Comparison of ENCODE assay signal across 24 cellular contexts in genomic region chr9:137184881-137185660, GRCh38. TPM values are rescaled to one million over a fixed set of nuclear protein-coding genes. Genes with fewer than 3 reads are reported as not detected.
DNase-seq lines count a peak whose midpoint lies in the region; ATAC-seq, FAIRE-seq and TF ChIP-seq lines count a peak whose summit lies in the region.
"Had no signal": no experiment of that assay in that cellular context is flagged by ENCODE, and none has a peak within 500 bp of the region (broad histone marks: within the 10 kb centered on the region; RNA-seq: fewer than 3 reads in every experiment).

No MANE protein-coding gene starts in this region.

- peaks cover 77% of the 10 kb centered on the region for H3K36me3 ChIP-seq in DND-41 (ENCODE audit: insufficient read depth, low read length)
- peaks cover 21% of the 10 kb centered on the region; the same call in 1 of the 2 replicates for H3K36me3 ChIP-seq in Loucy (ENCODE audit: insufficient read depth, low read length)
- H3K36me3 ChIP-seq in H1 (ENCODE audit: control insufficient read depth in 2 of 4, insufficient read depth in 4 of 4, low read length in 3 of 4): peaks cover 3 to 37% (median 12%) of the 10 kb centered on the region in 4 experiments; a peak in 7 of 8 replicates

- H3K23ac ChIP-seq in H1 (ENCODE audit: insufficient read length): no peak overlapping the region

- no peaks in the 10 kb centered on the region for H3K27me3 Mint-ChIP-seq in neural crest cell (ENCODE audit: low read depth)
- no peaks in the 10 kb centered on the region for H3K27me3 Mint-ChIP-seq in Calu3 (ENCODE audit: unreplicated experiment)
- H3K27me3 Mint-ChIP-seq: CD4-positive, alpha-beta memory T cell had no signal

- H3K4ac ChIP-seq in H1 (replicated peaks; ENCODE audit: insufficient read length, low read depth, low read length): no peak overlapping the region

- H3K27ac ChIP-seq in DND-41 (ENCODE audit: low read length) (no peak overlapping the region), H1 (ENCODE audit: low read depth, low read length) (no peak overlapping the region)

- H2AK5ac ChIP-seq in H1 (ENCODE audit: low read depth, low read length): no peak overlapping the region

- H3K79me2 ChIP-seq in DND-41 (ENCODE audit: insufficient read depth, low read length) (peaks cover 47% of the 10 kb centered on the region), Loucy (ENCODE audit: insufficient read depth, low read length) (peaks cover 41% of the 10 kb centered on the region), H1 (ENCODE audit: control insufficient read depth in 1 of 2, insufficient read depth in 2 of 2, low read length in 2 of 2) (peaks cover 0 to 29% of the 10 kb centered on the region in 2 experiments; a peak in 2 of 4 replicates)

- H3K56ac ChIP-seq in H1 (replicated peaks; ENCODE audit: insufficient read length, low read depth, low read length): no peak overlapping the region

- H3K4me3 Mint-ChIP-seq in neural crest cell: peak overlapping the region; percentile 27
- no peak overlapping the region for H3K4me3 Mint-ChIP-seq in Calu3 (ENCODE audit: low read depth, unreplicated experiment)

- H3K4me1 ChIP-seq in DND-41 (ENCODE audit: insufficient read depth, low read length) (peaks cover 35% of the 10 kb centered on the region), Loucy (ENCODE audit: insufficient read depth, low read length, poor library complexity, severe bottlenecking) (peaks cover 16% of the 10 kb centered on the region), H1 (replicated peaks in 1 of 4; ENCODE audit: control insufficient read depth in 3 of 4, insufficient read depth in 4 of 4, low read length in 3 of 4) (peaks cover 0 to 17% (median 6%) of the 10 kb centered on the region in 4 experiments; a peak in 5 of 7 replicates)

- POLR2A ChIA-PET in H1 (lab: Charles Lee; ENCODE audit: partially characterized antibody): interaction anchor here (0.6 to 1.5 kb wide), 3 partner anchors 9 to 225 kb away, joined by 3 to 4 read pairs (median 3); partner anchors contain the start of gene TPRN

- no peaks in the 10 kb centered on the region for H3K9me3 ChIP-seq in DND-41 (ENCODE audit: insufficient read depth, low read length, severe bottlenecking)
- no peaks in the 10 kb centered on the region for H3K9me3 ChIP-seq in Loucy (ENCODE audit: insufficient read depth, low read depth, low read length)
- no peaks in the 10 kb centered on the region for H3K9me3 ChIP-seq in H1 (ENCODE audit: insufficient read depth in 2 of 2, low read depth in 1 of 2, low read length in 1 of 2)

- TF ChIP-seq EP300 in H1 (IDR thresholded peaks at IDR 0.05; ENCODE audit: borderline replicate concordance in 1 of 2, low read depth in 2 of 2, low read length in 2 of 2): no peak

- H3K4me3 ChIP-seq in DND-41 (ENCODE audit: low read depth in 1 of 2, low read length in 2 of 2) (no peak overlapping the region), Loucy (ENCODE audit: low read length, poor library complexity, severe bottlenecking) (no peak overlapping the region), H1 (ENCODE audit: extremely low read depth in 1 of 4, insufficient read depth in 2 of 4, low read depth in 3 of 4, low read length in 4 of 4) (no peak overlapping the region)

- H3F3A ChIP-seq in Loucy (ENCODE audit: low read depth): peaks cover 8% of the 10 kb centered on the region; the same call in 1 of the 2 replicates

- peak overlapping the region; percentile 68; the same call in 1 of the 2 replicates for H4K8ac ChIP-seq in H1 (ENCODE audit: extremely low read depth, insufficient read depth, low read length)

- no peak overlapping the region for H4K5ac ChIP-seq in H1 (ENCODE audit: insufficient read length, low read depth, low read length)

- TF ChIP-seq CTCF in DND-41 (IDR thresholded peaks at IDR 0.05; ENCODE audit: borderline replicate concordance, extremely low read depth, low read length, poor library complexity, severe bottlenecking) (no peak), Loucy (conservative IDR thresholded peaks at IDR 0.05; ENCODE audit: low read length) (no peak), H1 (IDR thresholded peaks at IDR 0.05; ENCODE audit: control extremely low read depth in 1 of 3, insufficient read depth in 1 of 3, low read depth in 1 of 3, low read length in 3 of 3) (no peak), neural crest cell (conservative IDR thresholded peaks at IDR 0.05) (no peak), Calu3 (IDR thresholded peaks at IDR 0.05; ENCODE audit: unreplicated experiment) (no peak)

- H3K27ac Mint-ChIP-seq in neural crest cell (ENCODE audit: unreplicated experiment) (no peak overlapping the region), Calu3 (ENCODE audit: unreplicated experiment) (no peak overlapping the region)

- H3K9me3 Mint-ChIP-seq in neural crest cell (no peaks in the 10 kb centered on the region), Calu3 (ENCODE audit: low read depth, unreplicated experiment) (no peaks in the 10 kb centered on the region)

- no peak for FAIRE-seq in H1 (lab: Jason Lieb, UNC)
- no peak for FAIRE-seq in urothelium cell line (lab: Jason Lieb, UNC)
- FAIRE-seq: D721Med, GM12891, GM18507 had no signal

- H3K18ac ChIP-seq in H1 (ENCODE audit: extremely low read depth, low read length): no peak overlapping the region

- no peak overlapping the region for H2BK5ac ChIP-seq in H1 (ENCODE audit: low read depth, low read length)

- TF ChIP-seq RAD21 in H1 (IDR thresholded peaks at IDR 0.05 in 1 of 2, conservative IDR thresholded peaks at IDR 0.05 in 1 of 2; ENCODE audit: low read depth in 2 of 2, low read length in 2 of 2): no peak

- H3K4me2 ChIP-seq in DND-41 (ENCODE audit: insufficient read depth, low read length) (peak overlapping the region; percentile 22; the same call in 1 of the 2 replicates), Loucy (ENCODE audit: low read depth, low read length, poor library complexity, severe bottlenecking) (peak overlapping the region; percentile 91), H1 (ENCODE audit: insufficient read depth in 1 of 2, low read depth in 2 of 2, low read length in 2 of 2) (no peak overlapping the region)

- CTCF ChIA-PET in H1 (lab: Charles Lee; ENCODE audit: partially characterized antibody) (interaction anchor here (5.4 kb wide), 1 partner anchor 9 kb away, joined by 47 read pairs; no protein-coding TSS in a partner anchor), Calu3 (lab: Charles Lee) (no interaction called here)

- no peak overlapping the region for H4K91ac ChIP-seq in H1 (replicated peaks; ENCODE audit: insufficient read length, low read length)

- no peaks in the 10 kb centered on the region for H3K27me3 ChIP-seq in DND-41 (ENCODE audit: insufficient read depth, low read length, poor library complexity)
- no peaks in the 10 kb centered on the region for H3K27me3 ChIP-seq in Loucy (ENCODE audit: insufficient read depth, low read length, poor library complexity, severe bottlenecking)
- no peaks in the 10 kb centered on the region; a peak in 1 of 7 replicates for H3K27me3 ChIP-seq in H1 (replicated peaks in 1 of 4; ENCODE audit: control insufficient read depth in 3 of 4, extremely low read depth in 1 of 4, insufficient read depth in 3 of 4, low read length in 3 of 4)

- H2AFZ ChIP-seq in DND-41 (ENCODE audit: low read depth, low read length) (no peak overlapping the region), Loucy (ENCODE audit: low read length) (no peak overlapping the region), H1 (ENCODE audit: low read length) (no peak overlapping the region)

- H3K4me1 Mint-ChIP-seq in neural crest cell: peaks cover 21% of the 10 kb centered on the region
- no peaks in the 10 kb centered on the region for H3K4me1 Mint-ChIP-seq in Calu3 (ENCODE audit: low read depth, unreplicated experiment)

- DNase-seq in DND-41 (no peak), H1 (ENCODE audit: low read depth in 1 of 2, low spot score in 2 of 2) (no peak), neural crest cell (ENCODE audit: low read depth, low spot score) (no peak), Calu3 (no peak), urothelium cell line (ENCODE audit: low spot score) (no peak)
- no peak for DNase-seq in activated naive CD4-positive, alpha-beta T cell (lab: John Stamatoyannopoulos, UW)
- DNase-seq: C1 segment of cervical spinal cord; CD4-positive, alpha-beta memory T cell; COR-L47; DMS 273 treated with DMSO at 0.1 percent for 48 hours; DMS79; GF-D8; GOT3; H7; HCEC 1CT had no signal

- H3K36me3 Mint-ChIP-seq in neural crest cell (ENCODE audit: low read depth) (no peaks in the 10 kb centered on the region), Calu3 (ENCODE audit: insufficient read depth, unreplicated experiment) (peaks cover 43% of the 10 kb centered on the region)

- no peak overlapping the region for H2BK120ac ChIP-seq in H1 (replicated peaks; ENCODE audit: low read depth, low read length)

- H3K79me1 ChIP-seq in H1 (ENCODE audit: low read depth, low read length): peaks cover 5% of the 10 kb centered on the region

- TF ChIP-seq POLR2A in H1 (IDR thresholded peaks at IDR 0.05; ENCODE audit: control extremely low read depth in 1 of 2, low read depth in 2 of 2, low read length in 2 of 2): no peak

- H3K9me2 ChIP-seq in Loucy (replicated peaks; ENCODE audit: low read depth, low read length): no peaks in the 10 kb centered on the region

- H2BK15ac ChIP-seq in H1 (ENCODE audit: low read length): no peak overlapping the region

- H3K14ac ChIP-seq in H1 (ENCODE audit: insufficient read length): no peak overlapping the region

- 96% methylated on average over 48 of the region's 48 CpGs; no CpG with 5 or more reads in 1 of the 2 experiments for WGBS in H1 (ENCODE audit: extremely low coverage in 1 of 2, insufficient coverage in 1 of 2, insufficient read length in 1 of 2, insufficient replicate concordance in 2 of 2, low coverage in 1 of 2, low lambda C conversion rate in 2 of 2, missing lambda C conversion rate in 1 of 2), 2 experiments

- H3K23me2 ChIP-seq in H1 (ENCODE audit: low read depth, low read length): peaks cover 8% of the 10 kb centered on the region; the same call in 1 of the 2 replicates

- H4K20me1 ChIP-seq in DND-41 (ENCODE audit: insufficient read depth, low read length) (peaks cover 32% of the 10 kb centered on the region), Loucy (ENCODE audit: insufficient read depth, low read length, poor library complexity, severe bottlenecking) (peaks cover 18% of the 10 kb centered on the region), H1 (replicated peaks in 1 of 2; ENCODE audit: control insufficient read depth in 1 of 2, insufficient read depth in 2 of 2, low read length in 2 of 2) (peaks cover 3 to 29% of the 10 kb centered on the region in 2 experiments)

- H2BK20ac ChIP-seq in H1 (ENCODE audit: low read length): no peak overlapping the region

- ATAC-seq in DND-41 (ENCODE audit: insufficient read depth, low read depth): no peak

- H2BK12ac ChIP-seq in H1 (ENCODE audit: low read depth, low read length): no peak overlapping the region

- intact Hi-C loops in Calu3 (cut with micrococcal nuclease; ENCODE audit: unreplicated experiment): no loop called here

- BruUV-seq in Calu3 (replicated peaks; lab: Mats Ljungman, UMichigan): no TSS peak

- H3K9ac ChIP-seq in DND-41 (ENCODE audit: low read depth, low read length) (no peak overlapping the region), Loucy (ENCODE audit: low read depth, low read length, poor library complexity, severe bottlenecking) (no peak overlapping the region), H1 (replicated peaks in 1 of 4; ENCODE audit: extremely low read depth in 1 of 4, low read depth in 3 of 4, low read length in 3 of 4) (no peak overlapping the region)

RNA-seq across cellular contexts. Expression of gene ANAPC2, which starts 3.3 kb away (rescaled TPM):
- total RNA-seq in H1 (2021; fragmentation: NEBNext Ultra II Directional; extraction: Animal tissue kit (Norgen Biotek cat#: 25700)): 37.7 and 41.9 TPM in 2 replicates
- 30.2 and 44.3 TPM in 2 replicates for polyA plus RNA-seq in H1 (2011; rRNA removed)
- polyA plus RNA-seq in H1 (2011; cell fraction: cytosol; rRNA removed): 31.6 TPM
- 198 TPM for polyA plus RNA-seq in H1 (2011; cell fraction: nucleus; rRNA removed)
- polyA plus RNA-seq in H1 (2012, experiment 1 of 2): 20.7 to 43.2 TPM (median 38.1 TPM) in 4 replicates
- polyA plus RNA-seq in H1 (2012, experiment 2 of 2): 25.6 TPM
- polyA plus RNA-seq in H1 (2013, experiment 1 of 2): 22.6 TPM
- polyA plus RNA-seq in H1 (2013, experiment 2 of 2): 17.5 TPM
- polyA minus RNA-seq in H1 (2011; rRNA and poly(A)+ RNA removed): 20.4 and 24.8 TPM in 2 replicates
- polyA minus RNA-seq in H1 (2011; cell fraction: cytosol; rRNA and poly(A)+ RNA removed): 28.8 TPM
- polyA minus RNA-seq in H1 (2011; cell fraction: nucleus; rRNA and poly(A)+ RNA removed): 67.3 TPM
- total RNA-seq in neural crest cell (69.3 and 71.7 TPM in 2 replicates), Calu3 (2022) (49.4 and 51.4 TPM in 2 replicates)

RNA-seq across cellular contexts. Expression of gene SSNA1, which starts 3.4 kb away (rescaled TPM):
- total RNA-seq in H1 (2021; fragmentation: NEBNext Ultra II Directional; extraction: Animal tissue kit (Norgen Biotek cat#: 25700)): 87.3 and 91.3 TPM in 2 replicates
- polyA plus RNA-seq in H1 (2011; rRNA removed): 157 and 182 TPM in 2 replicates
- 159 TPM for polyA plus RNA-seq in H1 (2011; cell fraction: cytosol; rRNA removed)
- 99.4 TPM for polyA plus RNA-seq in H1 (2011; cell fraction: nucleus; rRNA removed)
- polyA plus RNA-seq in H1 (2012, experiment 1 of 2): 57.5 to 108 TPM (median 103 TPM) in 4 replicates
- 94.9 TPM for polyA plus RNA-seq in H1 (2012, experiment 2 of 2)
- polyA plus RNA-seq in H1 (2013, experiment 1 of 2): 102 TPM
- polyA plus RNA-seq in H1 (2013, experiment 2 of 2): 101 TPM
- polyA minus RNA-seq in H1 (2011; rRNA and poly(A)+ RNA removed): 14.6 and 15.3 TPM in 2 replicates
- 36.0 TPM for polyA minus RNA-seq in H1 (2011; cell fraction: cytosol; rRNA and poly(A)+ RNA removed)
- 18.2 TPM for polyA minus RNA-seq in H1 (2011; cell fraction: nucleus; rRNA and poly(A)+ RNA removed)
- 64.8 and 66.4 TPM in 2 replicates for total RNA-seq in neural crest cell
- total RNA-seq in Calu3 (2022): 41.9 and 44.1 TPM in 2 replicates

RNA-seq across cellular contexts. Expression of gene TMEM210, which starts 13.2 kb away (rescaled TPM):
- not detected in 2 replicates for total RNA-seq in H1 (2021; fragmentation: NEBNext Ultra II Directional; extraction: Animal tissue kit (Norgen Biotek cat#: 25700))
- not detected in 2 replicates for polyA plus RNA-seq in H1 (2011; rRNA removed)
- polyA plus RNA-seq in H1 (2011; cell fraction: cytosol; rRNA removed): not detected
- polyA plus RNA-seq in H1 (2011; cell fraction: nucleus; rRNA removed): not detected
- polyA plus RNA-seq in H1 (2012, experiment 1 of 2): not detected in 4 replicates
- not detected for polyA plus RNA-seq in H1 (2012, experiment 2 of 2)
- not detected for polyA plus RNA-seq in H1 (2013, experiment 1 of 2)
- not detected for polyA plus RNA-seq in H1 (2013, experiment 2 of 2)
- not detected in 2 replicates for polyA minus RNA-seq in H1 (2011; rRNA and poly(A)+ RNA removed)
- polyA minus RNA-seq in H1 (2011; cell fraction: cytosol; rRNA and poly(A)+ RNA removed): not detected
- polyA minus RNA-seq in H1 (2011; cell fraction: nucleus; rRNA and poly(A)+ RNA removed): not detected
- total RNA-seq in neural crest cell: not detected in 2 replicates
- not detected in 2 replicates for total RNA-seq in Calu3 (2022)
- total RNA-seq: A172; A673; CD4-positive, alpha-beta memory T cell; Daoy; G401; H7 had no signal
- polyA plus RNA-seq: BJ; CD4-positive, alpha-beta memory T cell had no signal

RNA-seq across cellular contexts. Expression of gene LRRC26, which starts 15.2 kb away (rescaled TPM):
- 0.34 and 0.36 TPM in 2 replicates for total RNA-seq in H1 (2021; fragmentation: NEBNext Ultra II Directional; extraction: Animal tissue kit (Norgen Biotek cat#: 25700))
- 0.85 and 1.0 TPM in 2 replicates for polyA plus RNA-seq in H1 (2011; rRNA removed)
- 0.25 TPM for polyA plus RNA-seq in H1 (2011; cell fraction: cytosol; rRNA removed)
- 0.60 TPM for polyA plus RNA-seq in H1 (2011; cell fraction: nucleus; rRNA removed)
- 0.75 to 1.2 TPM (median 0.90 TPM) in 3 of 4 replicates, not detected in the other for polyA plus RNA-seq in H1 (2012, experiment 1 of 2)
- polyA plus RNA-seq in H1 (2012, experiment 2 of 2): 0.18 TPM
- 1.1 TPM for polyA plus RNA-seq in H1 (2013, experiment 1 of 2)
- 0.74 TPM for polyA plus RNA-seq in H1 (2013, experiment 2 of 2)
- not detected in 2 replicates for polyA minus RNA-seq in H1 (2011; rRNA and poly(A)+ RNA removed)
- polyA minus RNA-seq in H1 (2011; cell fraction: cytosol; rRNA and poly(A)+ RNA removed): not detected
- 0.90 TPM for polyA minus RNA-seq in H1 (2011; cell fraction: nucleus; rRNA and poly(A)+ RNA removed)
- 0.37 and 0.48 TPM in 2 replicates for total RNA-seq in neural crest cell
- total RNA-seq in Calu3 (2022): 0.52 and 0.98 TPM in 2 replicates
- total RNA-seq: A172; A673; CD4-positive, alpha-beta memory T cell; Daoy had no signal
- polyA plus RNA-seq: BJ; CD4-positive, alpha-beta memory T cell had no signal

RNA-seq across cellular contexts. Expression of gene TPRN, which starts 15.5 kb away (rescaled TPM):
- 23.2 and 27.2 TPM in 2 replicates for total RNA-seq in H1 (2021; fragmentation: NEBNext Ultra II Directional; extraction: Animal tissue kit (Norgen Biotek cat#: 25700))
- polyA plus RNA-seq in H1 (2011; rRNA removed): 9.7 and 14.9 TPM in 2 replicates
- polyA plus RNA-seq in H1 (2011; cell fraction: cytosol; rRNA removed): 11.9 TPM
- polyA plus RNA-seq in H1 (2011; cell fraction: nucleus; rRNA removed): 34.2 TPM
- 13.0 to 23.1 TPM (median 21.4 TPM) in 4 replicates for polyA plus RNA-seq in H1 (2012, experiment 1 of 2)
- 14.8 TPM for polyA plus RNA-seq in H1 (2012, experiment 2 of 2)
- 13.5 TPM for polyA plus RNA-seq in H1 (2013, experiment 1 of 2)
- 12.5 TPM for polyA plus RNA-seq in H1 (2013, experiment 2 of 2)
- 3.6 TPM in 2 replicates for polyA minus RNA-seq in H1 (2011; rRNA and poly(A)+ RNA removed)
- 12.5 TPM for polyA minus RNA-seq in H1 (2011; cell fraction: cytosol; rRNA and poly(A)+ RNA removed)
- 13.7 TPM for polyA minus RNA-seq in H1 (2011; cell fraction: nucleus; rRNA and poly(A)+ RNA removed)
- total RNA-seq in neural crest cell (22.0 and 25.1 TPM in 2 replicates), Calu3 (2022) (18.3 and 20.3 TPM in 2 replicates)

Comparison
In these comparisons a context has a peak if more than half of its experiments do, and no peak if none do; other contexts are left out.
1. H3K4me2 ChIP-seq: peak in DND-41 (single experiment) and Loucy (single experiment); none in H1 (0 of 2).